14 cellular contexts compared by ENCODE assay signal in genomic region chr14:39006721-39007410, GRCh38.
"Had no signal": no experiment of that assay in that cellular context is flagged by ENCODE, and none has a peak within 500 bp of the region (broad histone marks: within the 10 kb centered on the region; RNA-seq: fewer than 3 reads in every experiment).

No MANE protein-coding gene starts in this region.

- H3K27me3 ChIP-seq: pancreas, right lobe of liver, stomach had no signal

- H3K9me3 ChIP-seq: pancreas, right lobe of liver, stomach had no signal

- H3K4me1 Mint-ChIP-seq: activated naive CD4-positive, alpha-beta T cell treated with anti-CD3 and anti-CD28 coated beads, Interleukin-2, amount 10 ng/mL, durations not matched to agents 7 days and 5 days; activated naive CD8-positive, alpha-beta T cell treated with anti-CD3 and anti-CD28 coated beads, Interleukin-2, amount 50 U/mL, for 24 hours; naive thymus-derived CD8-positive, alpha-beta T cell; stimulated activated effector memory CD8-positive, alpha-beta T cell treated with anti-CD3 and anti-CD28 coated beads, Interleukin-12 subunit alpha, Interleukin-12 subunit beta, amount 100 ng/mL, for 72 hours had no signal

- H3K27ac Mint-ChIP-seq: activated naive CD4-positive, alpha-beta T cell treated with anti-CD3 and anti-CD28 coated beads, Interleukin-2, amount 10 ng/mL, durations not matched to agents 7 days and 5 days; activated naive CD8-positive, alpha-beta T cell treated with anti-CD3 and anti-CD28 coated beads, Interleukin-2, amount 50 U/mL, for 24 hours; naive thymus-derived CD8-positive, alpha-beta T cell; stimulated activated effector memory CD8-positive, alpha-beta T cell treated with anti-CD3 and anti-CD28 coated beads, Interleukin-12 subunit alpha, Interleukin-12 subunit beta, amount 100 ng/mL, for 72 hours had no signal

- ATAC-seq: activated CD4-positive, CD25-positive, alpha-beta regulatory T cell treated with anti-CD3 and anti-CD28 coated beads, Interleukin-2, amount 50 U/mL, for 24 hours; activated naive CD8-positive, alpha-beta T cell treated with anti-CD3 and anti-CD28 coated beads, Interleukin-2, amount 50 U/mL, for 24 hours; activated T-cell treated with anti-CD3 and anti-CD28 coated beads, Interleukin-2, amount 50 U/mL, for 4 hours; left cardiac atrium; naive thymus-derived CD8-positive, alpha-beta T cell; pancreas; right lobe of liver; stimulated activated effector memory CD8-positive, alpha-beta T cell treated with anti-CD3 and anti-CD28 coated beads, Interleukin-12 subunit alpha, Interleukin-12 subunit beta, amount 100 ng/mL, for 72 hours had no signal

- DNase-seq: activated CD4-positive, alpha-beta T cell treated with anti-CD3 and anti-CD28 coated beads, Interleukin-2, amount 50 U/mL, for 1 hour; activated CD8-positive, alpha-beta memory T cell treated with anti-CD3 and anti-CD28 coated beads, Interleukin-2, amount 50 U/mL, for 4 hours; activated naive CD4-positive, alpha-beta T cell treated with anti-CD3 and anti-CD28 coated beads, Interleukin-2, amount 10 ng/mL, durations not matched to agents 7 days and 5 days; activated naive CD8-positive, alpha-beta T cell treated with anti-CD3 and anti-CD28 coated beads, Interleukin-2, amount 50 U/mL, for 24 hours; activated T-cell treated with anti-CD3 and anti-CD28 coated beads, Interleukin-2, amount 50 U/mL, for 4 hours; dorsolateral prefrontal cortex; left cardiac atrium; naive thymus-derived CD8-positive, alpha-beta T cell; pancreas; right lobe of liver; stimulated activated CD4-positive, alpha-beta T cell treated with anti-CD3 and anti-CD28 coated beads, Interleukin-4, amount 100 ng/mL, for 24 hours; stomach had no signal

- H3K4me1 ChIP-seq: pancreas, stomach had no signal

- H3K4me3 ChIP-seq: dorsolateral prefrontal cortex, pancreas, right lobe of liver, stomach had no signal

- H3K9me3 Mint-ChIP-seq: activated naive CD4-positive, alpha-beta T cell treated with anti-CD3 and anti-CD28 coated beads, Interleukin-2, amount 10 ng/mL, durations not matched to agents 7 days and 5 days; activated naive CD8-positive, alpha-beta T cell treated with anti-CD3 and anti-CD28 coated beads, Interleukin-2, amount 50 U/mL, for 24 hours; activated T-cell treated with anti-CD3 and anti-CD28 coated beads, Interleukin-2, amount 50 U/mL, for 4 hours; naive thymus-derived CD8-positive, alpha-beta T cell; stimulated activated effector memory CD8-positive, alpha-beta T cell treated with anti-CD3 and anti-CD28 coated beads, Interleukin-12 subunit alpha, Interleukin-12 subunit beta, amount 100 ng/mL, for 72 hours had no signal

- H3K36me3 Mint-ChIP-seq: activated naive CD4-positive, alpha-beta T cell treated with anti-CD3 and anti-CD28 coated beads, Interleukin-2, amount 10 ng/mL, durations not matched to agents 7 days and 5 days; naive thymus-derived CD8-positive, alpha-beta T cell; stimulated activated effector memory CD8-positive, alpha-beta T cell treated with anti-CD3 and anti-CD28 coated beads, Interleukin-12 subunit alpha, Interleukin-12 subunit beta, amount 100 ng/mL, for 72 hours had no signal

- H3K4me3 Mint-ChIP-seq: activated naive CD4-positive, alpha-beta T cell treated with anti-CD3 and anti-CD28 coated beads, Interleukin-2, amount 10 ng/mL, durations not matched to agents 7 days and 5 days; activated naive CD8-positive, alpha-beta T cell treated with anti-CD3 and anti-CD28 coated beads, Interleukin-2, amount 50 U/mL, for 24 hours; activated T-cell treated with anti-CD3 and anti-CD28 coated beads, Interleukin-2, amount 50 U/mL, for 4 hours; naive thymus-derived CD8-positive, alpha-beta T cell; stimulated activated effector memory CD8-positive, alpha-beta T cell treated with anti-CD3 and anti-CD28 coated beads, Interleukin-12 subunit alpha, Interleukin-12 subunit beta, amount 100 ng/mL, for 72 hours had no signal

- H3K27me3 Mint-ChIP-seq: activated naive CD8-positive, alpha-beta T cell treated with anti-CD3 and anti-CD28 coated beads, Interleukin-2, amount 50 U/mL, for 24 hours had no signal

- H3K36me3 ChIP-seq: pancreas, right lobe of liver, stomach had no signal

- H3K27ac ChIP-seq: dorsolateral prefrontal cortex, pancreas, right lobe of liver, stomach had no signal
